Comparison of ENCODE assay signal across 28 cellular contexts in the genomic region with DNA sequence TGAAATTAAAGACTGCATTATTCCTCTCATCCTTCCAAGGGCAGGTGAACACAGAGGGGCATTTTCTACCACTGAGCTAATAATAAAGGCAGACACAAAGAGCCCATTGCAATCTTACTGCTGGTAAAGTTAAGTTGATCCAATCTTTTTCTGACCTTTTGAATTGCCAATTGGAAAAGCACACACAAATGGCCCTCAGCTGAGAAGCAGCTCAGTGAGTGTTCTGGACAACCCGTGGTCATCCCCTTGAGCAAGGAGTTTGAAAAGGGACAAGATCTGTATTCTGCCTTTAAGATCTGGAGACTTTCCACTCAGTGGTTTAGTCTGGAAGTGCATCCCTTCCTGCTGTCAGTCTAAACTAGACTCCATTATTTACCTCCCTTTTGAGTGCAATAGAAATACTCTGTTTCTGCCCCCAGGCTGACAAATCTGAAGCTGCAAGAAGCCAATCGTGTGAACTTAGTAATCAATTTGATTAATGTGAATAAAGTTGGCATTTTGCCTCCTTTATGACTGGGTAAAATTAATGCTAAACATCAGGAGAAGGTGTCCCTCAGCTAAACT.
A peak's percentile ranks its signal among the peaks of the same experiment; 100 is the strongest.
DNase-seq lines count a peak whose midpoint lies in the region; TF ChIP-seq lines count a peak whose summit lies in the region.
"Had no signal": no experiment of that assay in that cellular context is flagged by ENCODE, and none has a peak within 500 bp of the region (broad histone marks: within the 10 kb centered on the region; RNA-seq: fewer than 3 reads in every experiment).

No MANE protein-coding gene starts in this region.

- DNase-seq in H9 (no peak), NCI-H226 (peak; percentile 9), endodermal cell (no peak), neural crest cell (ENCODE audit: low read depth, low spot score) (no peak), NCI-H1930 (lab: John Stamatoyannopoulos, UW) (no peak), Kasumi-1 (lab: John Stamatoyannopoulos, UW) (no peak), tibial nerve (ENCODE audit: low spot score in 2 of 2) (no peak)
- DNase-seq: activated CD8-positive, alpha-beta memory T cell treated with anti-CD3 and anti-CD28 coated beads, Interleukin-2, amount 10 ng/mL, durations not matched to agents 7 days and 5 days; CD4-positive, CD25-positive, alpha-beta regulatory T cell; effector memory CD4-positive, alpha-beta T cell; EL; GOT3; hippocampal formation; immature natural killer cell; KBM-7; MM.1S; NCI-H2107; NK-92 treated with Interleukin-12 subunit alpha and Interleukin-12 subunit beta, amount 100 ng/mL, for 24 hours; nucleus accumbens; PC-9; Right ventricle myocardium superior; stimulated activated naive CD4-positive, alpha-beta T cell; uterus had no signal

- H2AK5ac ChIP-seq in H9 (ENCODE audit: insufficient read length, low read length): no peak overlapping the region

- H3K9ac ChIP-seq in H9 (ENCODE audit: extremely low read depth, insufficient read length, low read length): no peak overlapping the region
- no peak overlapping the region for H3K9ac ChIP-seq in endodermal cell (ENCODE audit: extremely low read depth, low read length, poor library complexity, severe bottlenecking)

- no CpG with 5 or more reads among the region's 2 CpGs for WGBS in H9 (ENCODE audit: extremely low coverage, insufficient read length, low lambda C conversion rate)
- 80 to 81% methylated on average over 1 to 2 of the region's 2 CpGs for WGBS in endodermal cell (ENCODE audit: insufficient coverage in 1 of 2, insufficient read length in 1 of 2), 2 experiments
- 29 to 34% methylated on average over 2 of the region's 2 CpGs for WGBS in tibial nerve, 2 donors

- no peak overlapping the region for H3K23ac ChIP-seq in H9 (ENCODE audit: insufficient read length, low read depth, low read length)

- no peak overlapping the region for H3K4me2 ChIP-seq in H9 (ENCODE audit: insufficient read depth, insufficient read length, low read length)
- H3K4me2 ChIP-seq: PC-9 had no signal

- H3K27me3 Mint-ChIP-seq in H9 (ENCODE audit: low read depth) (no peaks in the 10 kb centered on the region), endodermal cell (ENCODE audit: insufficient read depth) (peaks cover 9% of the 10 kb centered on the region), neural crest cell (ENCODE audit: low read depth) (peaks cover 7% of the 10 kb centered on the region)
- H3K27me3 Mint-ChIP-seq: activated CD8-positive, alpha-beta memory T cell treated with anti-CD3 and anti-CD28 coated beads, Interleukin-2, amount 10 ng/mL, durations not matched to agents 7 days and 5 days; activated naive CD4-positive, alpha-beta T cell treated with anti-CD3 and anti-CD28 coated beads, Interleukin-2, amount 50 U/mL, for 24 hours; CD4-positive, CD25-positive, alpha-beta regulatory T cell had no signal

- H4K8ac ChIP-seq in H9 (replicated peaks; ENCODE audit: insufficient read length, low read depth, low read length): no peak overlapping the region

- H3K9me3 Mint-ChIP-seq in H9: no peaks in the 10 kb centered on the region; a peak in 1 of 5 replicates
- H3K9me3 Mint-ChIP-seq in endodermal cell: no peaks in the 10 kb centered on the region
- H3K9me3 Mint-ChIP-seq in neural crest cell: peaks cover 3% of the 10 kb centered on the region

- H3K4me3 Mint-ChIP-seq in H9 (no peak overlapping the region), endodermal cell (no peak overlapping the region), neural crest cell (no peak overlapping the region)
- H3K4me3 Mint-ChIP-seq: activated CD8-positive, alpha-beta memory T cell treated with anti-CD3 and anti-CD28 coated beads, Interleukin-2, amount 10 ng/mL, durations not matched to agents 7 days and 5 days; activated naive CD4-positive, alpha-beta T cell treated with anti-CD3 and anti-CD28 coated beads, Interleukin-2, amount 50 U/mL, for 24 hours; CD4-positive, CD25-positive, alpha-beta regulatory T cell; immature natural killer cell had no signal

- H2BK12ac ChIP-seq in H9 (ENCODE audit: insufficient read length, low read depth, low read length): no peak overlapping the region

- no peak overlapping the region for H3K27ac ChIP-seq in H9 (ENCODE audit: insufficient read length, low read depth, low read length)
- no peak overlapping the region for H3K27ac ChIP-seq in endodermal cell (ENCODE audit: low read depth, low read length)
- H3K27ac ChIP-seq in tibial nerve: no peak overlapping the region
- H3K27ac ChIP-seq: coronary artery, esophagus muscularis mucosa, gastroesophageal sphincter, PC-9, uterus had no signal

- H3K27me3 ChIP-seq in H9 (ENCODE audit: insufficient read depth, low read length): no peaks in the 10 kb centered on the region
- no peaks in the 10 kb centered on the region for H3K27me3 ChIP-seq in endodermal cell (ENCODE audit: control insufficient read depth, insufficient read depth, low read length, poor library complexity, severe bottlenecking)
- no peaks in the 10 kb centered on the region for H3K27me3 ChIP-seq in tibial nerve
- H3K27me3 ChIP-seq: esophagus muscularis mucosa, gastroesophageal sphincter, uterus had no signal

- H3K4me1 Mint-ChIP-seq in H9: no peaks in the 10 kb centered on the region; a peak in 1 of 4 replicates
- peaks cover 7% of the 10 kb centered on the region for H3K4me1 Mint-ChIP-seq in endodermal cell
- peaks cover 14% of the 10 kb centered on the region for H3K4me1 Mint-ChIP-seq in neural crest cell
- H3K4me1 Mint-ChIP-seq: activated CD8-positive, alpha-beta memory T cell treated with anti-CD3 and anti-CD28 coated beads, Interleukin-2, amount 10 ng/mL, durations not matched to agents 7 days and 5 days; activated naive CD4-positive, alpha-beta T cell treated with anti-CD3 and anti-CD28 coated beads, Interleukin-2, amount 50 U/mL, for 24 hours; CD4-positive, CD25-positive, alpha-beta regulatory T cell; immature natural killer cell had no signal

- H3K36me3 Mint-ChIP-seq in H9 (ENCODE audit: insufficient read depth in 1 of 3, low read depth in 3 of 3): no peaks in the 10 kb centered on the region
- H3K36me3 Mint-ChIP-seq in endodermal cell (ENCODE audit: low read depth): no peaks in the 10 kb centered on the region
- no peaks in the 10 kb centered on the region for H3K36me3 Mint-ChIP-seq in neural crest cell (ENCODE audit: low read depth)
- H3K36me3 Mint-ChIP-seq: activated CD8-positive, alpha-beta memory T cell treated with anti-CD3 and anti-CD28 coated beads, Interleukin-2, amount 10 ng/mL, durations not matched to agents 7 days and 5 days; activated naive CD4-positive, alpha-beta T cell treated with anti-CD3 and anti-CD28 coated beads, Interleukin-2, amount 50 U/mL, for 24 hours; CD4-positive, CD25-positive, alpha-beta regulatory T cell; immature natural killer cell had no signal

- H3K79me1 ChIP-seq in H9 (ENCODE audit: insufficient read depth, low read depth, low read length, poor library complexity, severe bottlenecking): no peaks in the 10 kb centered on the region

- no peak overlapping the region for H3K4ac ChIP-seq in H9 (ENCODE audit: low read depth, low read length)

- H3K27ac Mint-ChIP-seq in H9: no peak overlapping the region
- no peak overlapping the region for H3K27ac Mint-ChIP-seq in endodermal cell
- H3K27ac Mint-ChIP-seq in neural crest cell (ENCODE audit: unreplicated experiment): no peak overlapping the region
- H3K27ac Mint-ChIP-seq: activated CD8-positive, alpha-beta memory T cell treated with anti-CD3 and anti-CD28 coated beads, Interleukin-2, amount 10 ng/mL, durations not matched to agents 7 days and 5 days; activated naive CD4-positive, alpha-beta T cell treated with anti-CD3 and anti-CD28 coated beads, Interleukin-2, amount 50 U/mL, for 24 hours; CD4-positive, CD25-positive, alpha-beta regulatory T cell; immature natural killer cell had no signal

- H3K36me3 ChIP-seq in endodermal cell (ENCODE audit: control insufficient read depth, insufficient read depth, low read length): no peaks in the 10 kb centered on the region
- H3K36me3 ChIP-seq in tibial nerve: no peaks in the 10 kb centered on the region
- H3K36me3 ChIP-seq: esophagus muscularis mucosa, gastroesophageal sphincter, uterus had no signal

- H2BK5ac ChIP-seq in H9 (ENCODE audit: insufficient read length, low read length): no peak overlapping the region

- H2AFZ ChIP-seq in H9 (ENCODE audit: low read length): no peak overlapping the region
- H2AFZ ChIP-seq: PC-9 had no signal

- no peak overlapping the region for H3K56ac ChIP-seq in H9 (ENCODE audit: insufficient read length, low read depth, low read length)

- no peak overlapping the region for H3K14ac ChIP-seq in H9 (ENCODE audit: insufficient read depth, low read length)

- no peaks in the 10 kb centered on the region for H3K79me2 ChIP-seq in H9 (ENCODE audit: insufficient read depth, low read length)

- H3K4me1 ChIP-seq in H9 (ENCODE audit: insufficient read depth, low read length) (no peaks in the 10 kb centered on the region), endodermal cell (ENCODE audit: control insufficient read depth, insufficient read depth, low read length) (no peaks in the 10 kb centered on the region), tibial nerve (no peaks in the 10 kb centered on the region)
- H3K4me1 ChIP-seq: gastroesophageal sphincter, uterus had no signal

- no peaks in the 10 kb centered on the region for H4K20me1 ChIP-seq in H9 (ENCODE audit: control insufficient read depth, insufficient read depth, insufficient read length)

- no peak overlapping the region for H3T11ph ChIP-seq in H9 (ENCODE audit: low read length)

- H2BK15ac ChIP-seq in H9 (ENCODE audit: low read depth, low read length): no peak overlapping the region

- TF ChIP-seq POLR2A in tibial nerve (IDR thresholded peaks at IDR 0.05): no peak

- no peak overlapping the region for H4K5ac ChIP-seq in H9 (ENCODE audit: insufficient read length, low read depth, low read length)

- no peaks in the 10 kb centered on the region for H3K9me3 ChIP-seq in H9 (ENCODE audit: control insufficient read depth, low read depth, low read length)
- no peaks in the 10 kb centered on the region for H3K9me3 ChIP-seq in endodermal cell (ENCODE audit: control insufficient read depth, low read length)
- no peaks in the 10 kb centered on the region for H3K9me3 ChIP-seq in tibial nerve
- H3K9me3 ChIP-seq: esophagus muscularis mucosa, gastroesophageal sphincter, uterus had no signal

- no peak overlapping the region for H4K91ac ChIP-seq in H9 (ENCODE audit: insufficient read length, low read depth, low read length)

- no peak overlapping the region for H2BK120ac ChIP-seq in H9 (ENCODE audit: low read depth, low read length, poor library complexity, severe bottlenecking)

- H2BK20ac ChIP-seq in H9 (ENCODE audit: low read depth, low read length, poor library complexity, severe bottlenecking): no peak overlapping the region

- no peak for TF ChIP-seq EP300 in tibial nerve (IDR thresholded peaks at IDR 0.05)

- H3K4me3 ChIP-seq in endodermal cell (ENCODE audit: low read length) (no peak overlapping the region), tibial nerve (no peak overlapping the region)
- H3K4me3 ChIP-seq: coronary artery, esophagus muscularis mucosa, gastroesophageal sphincter, GM12878, PC-9, uterus had no signal

- peak; percentile 26; the same call in 1 of the 3 replicates for TF ChIP-seq CTCF in H9 (conservative IDR thresholded peaks at IDR 0.05)
- TF ChIP-seq CTCF in endodermal cell (conservative IDR thresholded peaks at IDR 0.05): peak; percentile 33
- peak; percentile 48 for TF ChIP-seq CTCF in neural crest cell (conservative IDR thresholded peaks at IDR 0.05)
- no peak for TF ChIP-seq CTCF in tibial nerve (IDR thresholded peaks at IDR 0.05)

- no peaks in the 10 kb centered on the region for H3K23me2 ChIP-seq in H9 (ENCODE audit: insufficient read length, low read depth, low read length, poor library complexity, severe bottlenecking)

- no peak overlapping the region for H3K18ac ChIP-seq in H9 (ENCODE audit: insufficient read length, low read depth, low read length)

Comparison
In these comparisons a context has a peak if more than half of its experiments do, and no peak if none do; other contexts are left out.
1. CTCF ChIP-seq: peak in H9 (single experiment), endodermal cell (single experiment) and neural crest cell (single experiment); none in tibial nerve (0 of 5).